In genomic region chr11:26730711-26731460, GRCh38 we compare ENCODE assay signal across 1 cellular context.
TF ChIP-seq lines count a peak whose summit lies in the region.

No MANE protein-coding gene starts in this region.

TF ChIP-seq in GM12878, 131 proteins besides CTCF, POLR2A, EP300 and RAD21 (continued from another document):
- TF ChIP-seq ZBTB40 (IDR thresholded peaks at IDR 0.05; ENCODE audit: borderline replicate concordance) = no peak
